30 cellular contexts compared by ENCODE assay signal in genomic region chr9:101758300-101758930, GRCh38. TPM values are rescaled to one million over a fixed set of nuclear protein-coding genes. Genes with fewer than 3 reads are reported as not detected.
"Had no signal": no experiment of that assay in that cellular context is flagged by ENCODE, and none has a peak within 500 bp of the region (broad histone marks: within the 10 kb centered on the region; RNA-seq: fewer than 3 reads in every experiment).

No MANE protein-coding gene starts in this region.

- H3K4me1 ChIP-seq: adrenal gland, Peyer's patch had no signal

- H3K27me3 ChIP-seq: adrenal gland, Peyer's patch had no signal

- ATAC-seq: activated CD4-positive, alpha-beta T cell treated with anti-CD3 and anti-CD28 coated beads for 36 hours; activated T-helper 17 cell treated with anti-CD3 and anti-CD28 coated beads, Interleukin-2, amount 50 U/mL, for 72 hours; K562; T-cell had no signal

- H3K9me3 ChIP-seq: adrenal gland, Peyer's patch had no signal

- H3K4me3 ChIP-seq: adrenal gland, K562, Peyer's patch had no signal

- H3K36me3 ChIP-seq: adrenal gland, Peyer's patch had no signal

- H3K27ac ChIP-seq: adrenal gland, Peyer's patch, RWPE1, VCaP had no signal

- DNase-seq: activated CD4-positive, alpha-beta memory T cell treated with anti-CD3 and anti-CD28 coated beads, Interleukin-2, amount 10 ng/mL, durations not matched to agents 7 days and 5 days; activated CD4-positive, alpha-beta T cell treated with anti-CD3 and anti-CD28 coated beads for 36 hours; activated CD4-positive, alpha-beta T cell treated with anti-CD3 and anti-CD28 coated beads, Interleukin-2, amount 50 U/mL, for 1 hour; activated CD4-positive, CD25-positive, alpha-beta regulatory T cell; activated gamma-delta T cell; activated naive CD4-positive, alpha-beta T cell treated with anti-CD3 and anti-CD28 coated beads for 36 hours; activated naive CD8-positive, alpha-beta T cell treated with anti-CD3 and anti-CD28 coated beads for 36 hours; activated T-cell treated with anti-CD3 and anti-CD28 coated beads for 4 hours; activated T-cell treated with anti-CD3 and anti-CD28 coated beads, Interleukin-2, amount 50 U/mL, for 48 hours; adrenal gland; anterior cingulate cortex; cerebellar nuclear complex; Karpas-422; NCI-H1105 treated with DMSO at 0.1 percent for 48 hours; NCI-H1930; NCI-H2171; NCI-H226; NCI-H526 treated with DMSO at 0.1 percent for 48 hours; NCI-H82; NK-92 treated with Interleukin-12 subunit alpha and Interleukin-12 subunit beta, amount 100 ng/mL, for 24 hours; Peyer's patch; SIG-M5; T-cell; T-helper 2 cell; T1000 had no signal

RNA-seq across cellular contexts. Expression of gene GRIN3A, which starts 20.0 kb away (rescaled TPM):
- total RNA-seq: activated CD4-positive, alpha-beta memory T cell treated with anti-CD3 and anti-CD28 coated beads, Interleukin-2, amount 10 ng/mL, durations not matched to agents 7 days and 5 days; activated CD4-positive, alpha-beta T cell treated with anti-CD3 and anti-CD28 coated beads for 36 hours; activated CD8-positive, alpha-beta memory T cell treated with anti-CD3 and anti-CD28 coated beads for 36 hours; activated naive CD4-positive, alpha-beta T cell treated with anti-CD3 and anti-CD28 coated beads for 36 hours; activated naive CD8-positive, alpha-beta T cell treated with anti-CD3 and anti-CD28 coated beads for 36 hours; activated T-helper 17 cell treated with anti-CD3 and anti-CD28 coated beads, Interleukin-2, amount 50 U/mL, for 72 hours; K562 had no signal
